10 cellular contexts compared by ENCODE assay signal in the genomic region with DNA sequence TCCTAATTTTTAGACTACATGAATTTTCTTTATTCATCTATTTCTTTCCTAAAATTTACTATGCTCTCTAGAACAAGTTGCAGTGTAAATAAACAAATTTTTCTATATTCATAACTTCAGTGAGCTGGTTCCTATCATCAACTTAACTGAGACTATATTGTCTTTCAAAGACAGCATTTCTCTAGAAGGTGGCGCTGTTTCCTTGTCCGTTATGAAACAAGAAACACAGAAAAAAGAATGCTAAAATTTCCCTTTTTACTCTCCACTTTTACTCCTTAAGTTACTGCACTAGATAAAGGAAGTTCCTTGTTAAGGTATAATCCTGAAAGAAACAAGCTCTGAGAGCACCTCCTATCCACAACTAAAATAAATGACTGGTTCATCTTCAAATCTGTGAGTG. TPM values are rescaled to one million over a fixed set of nuclear protein-coding genes. Genes with fewer than 3 reads are reported as not detected.
DNase-seq lines count a peak whose midpoint lies in the region; ATAC-seq, FAIRE-seq and TF ChIP-seq lines count a peak whose summit lies in the region.
"Had no signal": no experiment of that assay in that cellular context is flagged by ENCODE, and none has a peak within 500 bp of the region (broad histone marks: within the 10 kb centered on the region; RNA-seq: fewer than 3 reads in every experiment).

No MANE protein-coding gene starts in this region.

- no peak for DNase-seq in astrocyte of the spinal cord (ENCODE audit: low read depth, low spot score)
- peak; percentile 14 for DNase-seq in neural progenitor cell (ENCODE audit: low spot score)
- no peak for DNase-seq in stimulated activated naive CD8-positive, alpha-beta T cell treated with anti-CD3 and anti-CD28 coated beads, Interleukin-15, amount 100 ng/mL, for 72 hours
- DNase-seq: left cardiac atrium had no signal

- no peaks in the 10 kb centered on the region for H4K20me1 ChIP-seq in neural progenitor cell (ENCODE audit: low read depth)

- no peaks in the 10 kb centered on the region for H3K27me3 ChIP-seq in neural progenitor cell

- H3K4me3 ChIP-seq in astrocyte of the spinal cord (ENCODE audit: low read depth, low read length), result no peak overlapping the region
- H3K4me3 ChIP-seq in neural progenitor cell, result no peak overlapping the region
- H3K4me3 ChIP-seq: skin epidermis had no signal

- no peaks in the 10 kb centered on the region for H3K9me3 ChIP-seq in neural progenitor cell (ENCODE audit: low read depth)

- no peak overlapping the region for H3K4me2 ChIP-seq in neural progenitor cell

- peaks cover 2% of the 10 kb centered on the region for H3K27me3 Mint-ChIP-seq in neural progenitor cell (ENCODE audit: insufficient read depth, low read depth)
- no peaks in the 10 kb centered on the region for H3K27me3 Mint-ChIP-seq in stimulated activated naive CD8-positive, alpha-beta T cell treated with anti-CD3 and anti-CD28 coated beads, Interleukin-15, amount 100 ng/mL, for 72 hours

- no peak overlapping the region for H3K4me3 Mint-ChIP-seq in neural progenitor cell
- H3K4me3 Mint-ChIP-seq in stimulated activated naive CD8-positive, alpha-beta T cell treated with anti-CD3 and anti-CD28 coated beads, Interleukin-15, amount 100 ng/mL, for 72 hours, result no peak overlapping the region

- ATAC-seq in stimulated activated naive CD8-positive, alpha-beta T cell treated with anti-CD3 and anti-CD28 coated beads, Interleukin-15, amount 100 ng/mL, for 72 hours, result no peak
- ATAC-seq in GM21447 (IDR thresholded peaks at IDR 0.05; ENCODE audit: unreplicated experiment) (no peak), GM18907 (IDR thresholded peaks at IDR 0.05; ENCODE audit: unreplicated experiment) (no peak)
- ATAC-seq: left cardiac atrium, Right ventricle myocardium inferior had no signal

- H3K9me3 Mint-ChIP-seq in neural progenitor cell, result no peaks in the 10 kb centered on the region
- H3K9me3 Mint-ChIP-seq in stimulated activated naive CD8-positive, alpha-beta T cell treated with anti-CD3 and anti-CD28 coated beads, Interleukin-15, amount 100 ng/mL, for 72 hours, result no peaks in the 10 kb centered on the region

- no peaks in the 10 kb centered on the region for H3K36me3 Mint-ChIP-seq in neural progenitor cell

- H3K36me3 ChIP-seq in neural progenitor cell, result no peaks in the 10 kb centered on the region

- TF ChIP-seq CTCF in LNCAP (IDR thresholded peaks at IDR 0.05), result peak; percentile 66
- TF ChIP-seq CTCF in astrocyte of the spinal cord (IDR thresholded peaks at IDR 0.05; ENCODE audit: low read depth, low read length), result peak; percentile 43
- TF ChIP-seq CTCF in neural progenitor cell (IDR thresholded peaks at IDR 0.05), result peak; percentile 51

- in situ Hi-C loops in astrocyte of the spinal cord (cut with HindIII; ENCODE audit: low sequenced_read_pairs), result no loop called here

- no peaks in the 10 kb centered on the region for H3K4me1 Mint-ChIP-seq in neural progenitor cell
- peaks cover 7% of the 10 kb centered on the region for H3K4me1 Mint-ChIP-seq in stimulated activated naive CD8-positive, alpha-beta T cell treated with anti-CD3 and anti-CD28 coated beads, Interleukin-15, amount 100 ng/mL, for 72 hours

- FAIRE-seq in G401.6 (lab: Jason Lieb, UNC), result peak; percentile 36

- H3F3A ChIP-seq in neural progenitor cell (ENCODE audit: low read depth), result no peaks in the 10 kb centered on the region

- no peaks in the 10 kb centered on the region for H3K4me1 ChIP-seq in neural progenitor cell

- no peaks in the 10 kb centered on the region for H3K79me2 ChIP-seq in neural progenitor cell (ENCODE audit: low read depth)

- no peak overlapping the region for H3K9ac ChIP-seq in neural progenitor cell

- no peak overlapping the region for H2AFZ ChIP-seq in neural progenitor cell (replicated peaks)

- no peak overlapping the region for H3K27ac Mint-ChIP-seq in neural progenitor cell
- H3K27ac Mint-ChIP-seq in stimulated activated naive CD8-positive, alpha-beta T cell treated with anti-CD3 and anti-CD28 coated beads, Interleukin-15, amount 100 ng/mL, for 72 hours, result no peak overlapping the region

- H3K27ac ChIP-seq in neural progenitor cell, result no peak overlapping the region
- H3K27ac ChIP-seq: skin epidermis had no signal

RNA-seq across cellular contexts. Expression of gene CLEC2A, which starts 8.2 kb away (rescaled TPM):
- not detected in 2 replicates for total RNA-seq in neural progenitor cell (ENCODE audit: low replicate concordance)
- total RNA-seq: left cardiac atrium, Right ventricle myocardium inferior had no signal

RNA-seq across cellular contexts. Expression of gene CLEC12A, which starts 30.8 kb away (rescaled TPM):
- total RNA-seq in neural progenitor cell (ENCODE audit: low replicate concordance), result not detected in 2 replicates

RNA-seq across cellular contexts. Expression of gene CLEC1B, which starts 58.6 kb away (rescaled TPM):
- total RNA-seq in neural progenitor cell (ENCODE audit: low replicate concordance), result not detected in 2 replicates
- total RNA-seq: left cardiac atrium, Right ventricle myocardium inferior had no signal

RNA-seq across cellular contexts. Expression of gene KLRF2, which starts 59.1 kb away (rescaled TPM):
- total RNA-seq in neural progenitor cell (ENCODE audit: low replicate concordance), result not detected in 2 replicates
- total RNA-seq: left cardiac atrium, Right ventricle myocardium inferior had no signal
